8 cellular contexts compared by ENCODE assay signal in the genomic region with DNA sequence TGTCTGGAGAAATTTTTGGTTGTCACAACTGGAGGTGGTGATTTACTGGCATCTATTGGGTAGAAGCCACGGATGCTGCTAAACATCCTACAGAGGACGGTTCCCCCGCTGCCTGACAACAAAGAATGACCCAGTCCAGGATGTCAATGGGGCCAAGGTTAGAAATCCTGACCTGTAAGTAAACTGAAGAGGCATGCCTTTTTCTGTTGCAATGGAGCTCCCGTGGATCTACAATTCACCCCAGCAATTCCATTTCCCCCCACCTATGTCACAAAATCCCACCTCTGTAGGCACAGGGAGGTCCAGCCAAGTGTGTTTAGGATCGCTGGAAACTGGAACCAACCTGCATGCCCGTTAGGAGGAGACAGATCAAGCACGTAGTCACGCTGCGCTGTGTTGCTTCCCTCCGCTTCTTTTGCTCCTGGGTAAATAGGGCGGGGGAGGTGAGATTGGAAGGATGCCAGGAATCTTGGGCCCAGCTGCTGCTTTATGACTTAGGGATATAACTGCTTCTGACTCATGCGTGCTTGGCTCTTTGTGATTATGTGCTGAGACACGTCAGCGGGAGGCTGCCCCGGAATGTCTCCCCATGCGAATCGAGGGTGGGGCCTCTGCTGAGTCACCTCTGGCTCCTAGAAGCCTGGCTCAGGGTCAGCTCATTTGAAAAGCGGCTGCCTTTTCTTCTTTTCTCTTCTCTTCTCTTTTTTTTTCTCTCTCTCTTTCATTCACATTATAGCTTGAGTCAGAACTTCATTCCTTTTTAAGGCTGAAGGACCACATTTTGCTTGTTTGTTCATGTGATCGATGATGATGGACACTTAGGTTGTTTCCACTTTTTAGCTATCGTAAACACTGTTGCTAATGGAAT. TPM values are rescaled to one million over a fixed set of nuclear protein-coding genes. Genes with fewer than 3 reads are reported as not detected.
DNase-seq lines count a peak whose midpoint lies in the region; ATAC-seq, FAIRE-seq and TF ChIP-seq lines count a peak whose summit lies in the region.

No MANE protein-coding gene starts in this region.

- CTCF ChIA-PET in activated CD8-positive, alpha-beta memory T cell treated with anti-CD3 and anti-CD28 coated beads, Interleukin-2, amount 10 ng/mL, durations not matched to agents 7 days and 5 days (lab: Charles Lee) = interaction anchor here (0.6 to 9.5 kb wide), 11 partner anchors 12 to 186 kb away, joined by 3 to 135 read pairs (median 4); partner anchors contain the start of gene PEDS1

- peaks cover 0 to 2% (median 0%) of the 10 kb centered on the region in 7 donors for H3K9me3 Mint-ChIP-seq in CD14-positive monocyte
- H3K9me3 Mint-ChIP-seq in activated CD8-positive, alpha-beta memory T cell treated with anti-CD3 and anti-CD28 coated beads, Interleukin-2, amount 10 ng/mL, durations not matched to agents 7 days and 5 days (ENCODE audit: low read depth) = no peaks in the 10 kb centered on the region

- DNase-seq in CD14-positive monocyte (ENCODE audit: low spot score) = peak; percentile 99
- peak; percentile 100 for DNase-seq in HS-5 (ENCODE audit: low read depth)
- peak; percentile 95 for DNase-seq in NOMO-1 treated with DMSO at 0.1 percent for 48 hours (lab: John Stamatoyannopoulos, UW; ENCODE audit: unreplicated experiment)
- peak; percentile 92 for DNase-seq in activated CD8-positive, alpha-beta memory T cell treated with anti-CD3 and anti-CD28 coated beads, Interleukin-2, amount 10 ng/mL, durations not matched to agents 7 days and 5 days
- DNase-seq in mesenteric fat pad (ENCODE audit: low spot score) = peak; percentile 95
- peak; percentile 57 for DNase-seq in stimulated activated CD8-positive, alpha-beta memory T cell treated with anti-CD3 and anti-CD28 coated beads, Interleukin-15, amount 100 ng/mL, for 1 hour (ENCODE audit: low read depth)

- H3K27ac Mint-ChIP-seq in CD14-positive monocyte = peak overlapping the region; percentile 96 to 99 (median 99)
- H3K27ac Mint-ChIP-seq in activated CD8-positive, alpha-beta memory T cell treated with anti-CD3 and anti-CD28 coated beads, Interleukin-2, amount 10 ng/mL, durations not matched to agents 7 days and 5 days = peak overlapping the region; percentile 83

- no peaks in the 10 kb centered on the region for H3K36me3 Mint-ChIP-seq in CD14-positive monocyte
- no peaks in the 10 kb centered on the region for H3K36me3 Mint-ChIP-seq in activated CD8-positive, alpha-beta memory T cell treated with anti-CD3 and anti-CD28 coated beads, Interleukin-2, amount 10 ng/mL, durations not matched to agents 7 days and 5 days

- ATAC-seq in GM19455 (IDR thresholded peaks at IDR 0.05; ENCODE audit: unreplicated experiment) = peak; percentile 85
- peak; percentile 99 for ATAC-seq in activated CD8-positive, alpha-beta memory T cell treated with anti-CD3 and anti-CD28 coated beads, Interleukin-2, amount 10 ng/mL, durations not matched to agents 7 days and 5 days

- no peak for TF ChIP-seq CTCF in CD14-positive monocyte (IDR thresholded peaks at IDR 0.05)

- intact Hi-C loops in CD14-positive monocyte (cut with micrococcal nuclease) = no loop called here

- peak; percentile 91 for FAIRE-seq in endometrium (lab: Jason Lieb, UNC)

- peak overlapping the region; percentile 82 to 89 for H3K4me3 Mint-ChIP-seq in CD14-positive monocyte
- H3K4me3 Mint-ChIP-seq in activated CD8-positive, alpha-beta memory T cell treated with anti-CD3 and anti-CD28 coated beads, Interleukin-2, amount 10 ng/mL, durations not matched to agents 7 days and 5 days = peak overlapping the region; percentile 76

- peaks cover 2 to 5% (median 3%) of the 10 kb centered on the region in 3 donors for H3K27me3 Mint-ChIP-seq in CD14-positive monocyte (ENCODE audit: low read depth in 3 of 3)
- H3K27me3 Mint-ChIP-seq in activated CD8-positive, alpha-beta memory T cell treated with anti-CD3 and anti-CD28 coated beads, Interleukin-2, amount 10 ng/mL, durations not matched to agents 7 days and 5 days = peaks cover 3% of the 10 kb centered on the region

- H3K4me1 Mint-ChIP-seq in CD14-positive monocyte = peaks cover 17% of the 10 kb centered on the region
- peaks cover 15% of the 10 kb centered on the region for H3K4me1 Mint-ChIP-seq in activated CD8-positive, alpha-beta memory T cell treated with anti-CD3 and anti-CD28 coated beads, Interleukin-2, amount 10 ng/mL, durations not matched to agents 7 days and 5 days

RNA-seq across cellular contexts. Expression of gene PEDS1, which starts 12.4 kb away (rescaled TPM):
- polyA plus RNA-seq in CD14-positive monocyte = 10 to 100 TPM; 19.6 to 25.2 TPM
- 10 to 100 TPM; 24.2 to 25.4 TPM for total RNA-seq in activated CD8-positive, alpha-beta memory T cell treated with anti-CD3 and anti-CD28 coated beads, Interleukin-2, amount 10 ng/mL, durations not matched to agents 7 days and 5 days
- 44.1 TPM for total RNA-seq in mesenteric fat pad

RNA-seq across cellular contexts. Expression of gene CEBPB, which starts 24.7 kb away (rescaled TPM):
- 10 to 100 TPM; 52.4 to 80.8 TPM for polyA plus RNA-seq in CD14-positive monocyte
- total RNA-seq in activated CD8-positive, alpha-beta memory T cell treated with anti-CD3 and anti-CD28 coated beads, Interleukin-2, amount 10 ng/mL, durations not matched to agents 7 days and 5 days = 10 to 100 TPM; 32.6 to 34.6 TPM
- total RNA-seq in mesenteric fat pad = 434 TPM

RNA-seq across cellular contexts. Expression of gene UBE2V1, which starts 53.0 kb away (rescaled TPM):
- 10 to 100 TPM; 62.2 to 95.5 TPM for polyA plus RNA-seq in CD14-positive monocyte
- 100 to 1,000 TPM; 140 to 158 TPM for total RNA-seq in activated CD8-positive, alpha-beta memory T cell treated with anti-CD3 and anti-CD28 coated beads, Interleukin-2, amount 10 ng/mL, durations not matched to agents 7 days and 5 days
- 89.0 TPM for total RNA-seq in mesenteric fat pad

Comparison
In these comparisons a context has a peak if more than half of its experiments do, and no peak if none do; other contexts are left out.
1. Peak in every context shown above with its lines: DNase-seq and ATAC-seq.
2. RNA of gene CEBPB, which starts 24.7 kb away (total RNA-seq): 434 TPM in mesenteric fat pad (single experiment); 32.6 to 34.6 TPM in activated CD8-positive, alpha-beta memory T cell treated with anti-CD3 and anti-CD28 coated beads, Interleukin-2, amount 10 ng/mL, durations not matched to agents 7 days and 5 days; every median in the first group is over 10 times any median in the second.